ENCODE assay signal across 8 cellular contexts in the genomic region with DNA sequence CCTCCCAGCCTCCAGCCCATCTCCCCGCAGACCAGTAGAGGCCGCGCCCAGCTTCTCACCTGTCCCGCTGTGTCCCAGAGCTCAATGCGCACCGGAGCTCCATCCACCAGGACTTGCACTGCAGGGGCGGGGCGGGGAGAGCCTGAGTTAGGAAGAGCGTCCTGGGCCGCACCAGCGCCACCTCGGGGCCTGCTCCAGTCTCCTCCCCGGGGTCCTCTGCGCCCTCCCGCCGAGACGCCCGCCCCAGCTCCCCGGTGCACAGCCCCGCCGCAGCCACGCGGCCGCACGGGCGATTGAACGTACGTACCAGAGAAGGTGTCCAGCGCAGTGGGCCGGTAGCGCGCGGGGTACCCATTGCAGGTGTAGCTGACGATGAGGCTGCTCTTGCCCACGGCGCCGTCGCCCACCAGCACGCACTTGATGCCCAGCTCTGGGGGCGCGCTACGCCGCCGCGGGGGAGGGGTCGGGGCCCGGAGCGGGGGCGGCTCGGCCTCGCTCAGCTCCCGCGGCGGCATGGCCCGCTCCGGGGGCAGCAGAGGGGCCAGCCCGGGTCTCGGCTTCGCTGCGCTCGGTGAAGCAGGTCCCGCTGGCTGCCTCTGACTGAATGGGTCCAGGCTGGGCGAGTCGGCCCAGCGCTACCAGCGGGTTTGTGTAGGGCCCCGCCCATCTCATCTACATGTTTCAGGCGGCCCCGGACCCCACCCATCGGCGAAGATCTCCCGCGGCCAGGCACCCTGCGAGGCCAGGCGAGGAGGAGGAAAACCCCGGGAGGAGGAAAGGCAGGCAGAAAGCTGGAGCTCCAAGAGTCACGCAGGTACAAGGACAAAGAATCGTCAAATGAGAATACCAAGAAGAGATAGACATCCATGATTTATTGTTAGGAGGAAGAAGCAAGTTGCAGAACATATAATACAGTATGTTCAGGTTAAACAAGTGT. TPM values are rescaled to one million over a fixed set of nuclear protein-coding genes. Genes with fewer than 3 reads are reported as not detected.
DNase-seq lines count a peak whose midpoint lies in the region; ATAC-seq and TF ChIP-seq lines count a peak whose summit lies in the region.

A gene with protein sequence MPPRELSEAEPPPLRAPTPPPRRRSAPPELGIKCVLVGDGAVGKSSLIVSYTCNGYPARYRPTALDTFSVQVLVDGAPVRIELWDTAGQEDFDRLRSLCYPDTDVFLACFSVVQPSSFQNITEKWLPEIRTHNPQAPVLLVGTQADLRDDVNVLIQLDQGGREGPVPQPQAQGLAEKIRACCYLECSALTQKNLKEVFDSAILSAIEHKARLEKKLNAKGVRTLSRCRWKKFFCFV (minus strand): TSS at position 610 of the 937 bp plus-strand sequence. CDS start 95 bp downstream, at position 515.

- H3K27ac Mint-ChIP-seq in activated CD8-positive, alpha-beta memory T cell treated with anti-CD3 and anti-CD28 coated beads, Interleukin-2, amount 10 ng/mL, durations not matched to agents 7 days and 5 days = no peak within 1 kb of the TSS
- H3K27ac Mint-ChIP-seq in nephron progenitor cell = no peak within 1 kb of the TSS

- H3K36me3 ChIP-seq in upper lobe of right lung = no peaks in the 10 kb centered on the region

- ATAC-seq in GM18868 (IDR thresholded peaks at IDR 0.05; ENCODE audit: unreplicated experiment) = peak; percentile 59
- peak; percentile 34 for ATAC-seq in HG03378 (IDR thresholded peaks at IDR 0.05; ENCODE audit: unreplicated experiment)
- ATAC-seq in activated CD8-positive, alpha-beta memory T cell treated with anti-CD3 and anti-CD28 coated beads, Interleukin-2, amount 10 ng/mL, durations not matched to agents 7 days and 5 days = peak; percentile 84
- ATAC-seq in esophagus mucosa = peak; percentile 73
- ATAC-seq in upper lobe of right lung = peak; percentile 85

- peaks cover 10% of the 10 kb centered on the region for H3K4me1 ChIP-seq in upper lobe of right lung

- H3K9me3 ChIP-seq in upper lobe of right lung = no peaks in the 10 kb centered on the region

- H3K4me3 Mint-ChIP-seq in activated CD8-positive, alpha-beta memory T cell treated with anti-CD3 and anti-CD28 coated beads, Interleukin-2, amount 10 ng/mL, durations not matched to agents 7 days and 5 days = peak within 1 kb of the TSS; percentile 57
- peak within 1 kb of the TSS; percentile 80 for H3K4me3 Mint-ChIP-seq in nephron progenitor cell

- H3K27ac ChIP-seq in upper lobe of right lung = no peak within 1 kb of the TSS

- H3K27me3 ChIP-seq in upper lobe of right lung = peaks cover 6% of the 10 kb centered on the region

- CTCF ChIA-PET in activated CD8-positive, alpha-beta memory T cell treated with anti-CD3 and anti-CD28 coated beads, Interleukin-2, amount 10 ng/mL, durations not matched to agents 7 days and 5 days (lab: Charles Lee) = interaction anchor here (1.3 to 12.6 kb wide), 7 partner anchors 8 to 110 kb away, joined by 3 to 180 read pairs (median 10); a partner anchor contains a TSS

- H3K4me3 ChIP-seq in AG09309 (ENCODE audit: control insufficient read depth, low read depth, low read length) (peak within 1 kb of the TSS; percentile 34), upper lobe of right lung (peak within 1 kb of the TSS; percentile 52)

- no peaks in the 10 kb centered on the region for H3K36me3 Mint-ChIP-seq in activated CD8-positive, alpha-beta memory T cell treated with anti-CD3 and anti-CD28 coated beads, Interleukin-2, amount 10 ng/mL, durations not matched to agents 7 days and 5 days
- no peaks in the 10 kb centered on the region for H3K36me3 Mint-ChIP-seq in nephron progenitor cell (ENCODE audit: low read depth)

- intact Hi-C loops in upper lobe of right lung (cut with DNase I) = no loop called here

- TF ChIP-seq CTCF in AG09309 (IDR thresholded peaks at IDR 0.05; ENCODE audit: control insufficient read depth, insufficient read depth, low read depth, low read length, missing control alignments) = peak; percentile 25
- no peak for TF ChIP-seq CTCF in nephron progenitor cell (IDR thresholded peaks at IDR 0.05)
- peak; percentile 35 for TF ChIP-seq CTCF in upper lobe of right lung (IDR thresholded peaks at IDR 0.05)

- H3K27me3 Mint-ChIP-seq in activated CD8-positive, alpha-beta memory T cell treated with anti-CD3 and anti-CD28 coated beads, Interleukin-2, amount 10 ng/mL, durations not matched to agents 7 days and 5 days = peaks cover 18% of the 10 kb centered on the region
- H3K27me3 Mint-ChIP-seq in nephron progenitor cell (ENCODE audit: low read depth, poor library complexity) = peaks cover 24% of the 10 kb centered on the region

- DNase-seq in AG09309 (ENCODE audit: low read depth) (no peak), NCI-H774 (lab: John Stamatoyannopoulos, UW) (peak; percentile 48), nephron progenitor cell (peak; percentile 81), upper lobe of right lung (peak; percentile 83)
- peak; percentile 56 for DNase-seq in activated CD8-positive, alpha-beta memory T cell treated with anti-CD3 and anti-CD28 coated beads, Interleukin-2, amount 10 ng/mL, durations not matched to agents 7 days and 5 days

- no peaks in the 10 kb centered on the region for H3K9me3 Mint-ChIP-seq in activated CD8-positive, alpha-beta memory T cell treated with anti-CD3 and anti-CD28 coated beads, Interleukin-2, amount 10 ng/mL, durations not matched to agents 7 days and 5 days (ENCODE audit: low read depth)
- no peaks in the 10 kb centered on the region for H3K9me3 Mint-ChIP-seq in nephron progenitor cell

- peaks cover 11% of the 10 kb centered on the region for H3K4me1 Mint-ChIP-seq in activated CD8-positive, alpha-beta memory T cell treated with anti-CD3 and anti-CD28 coated beads, Interleukin-2, amount 10 ng/mL, durations not matched to agents 7 days and 5 days
- H3K4me1 Mint-ChIP-seq in nephron progenitor cell = peaks cover 15% of the 10 kb centered on the region

RNA-seq across cellular contexts. Expression of the gene that starts here (rescaled TPM):
- total RNA-seq in activated CD8-positive, alpha-beta memory T cell treated with anti-CD3 and anti-CD28 coated beads, Interleukin-2, amount 10 ng/mL, durations not matched to agents 7 days and 5 days = not detected
- total RNA-seq in esophagus mucosa (118 TPM), upper lobe of right lung (not detected)

Comparison
In these comparisons a context has a peak if more than half of its experiments do, and no peak if none do; other contexts are left out.
1. RNA of the gene that starts here (total RNA-seq): 118 TPM in esophagus mucosa (single experiment); not detected in activated CD8-positive, alpha-beta memory T cell treated with anti-CD3 and anti-CD28 coated beads, Interleukin-2, amount 10 ng/mL, durations not matched to agents 7 days and 5 days and not detected in upper lobe of right lung (single experiment); every median in the first group is over 100 times any median in the second.
2. Peak in DNase-seq and ATAC-seq in activated CD8-positive, alpha-beta memory T cell treated with anti-CD3 and anti-CD28 coated beads, Interleukin-2, amount 10 ng/mL, durations not matched to agents 7 days and 5 days; RNA of the gene not detected or under 1 TPM.
3. Peak in DNase-seq, ATAC-seq and H3K4me3 ChIP-seq in upper lobe of right lung; RNA of the gene not detected or under 1 TPM.
4. ATAC-seq: peak in every context shown above with its lines; median percentile 85 in upper lobe of right lung; 84 in activated CD8-positive, alpha-beta memory T cell treated with anti-CD3 and anti-CD28 coated beads, Interleukin-2, amount 10 ng/mL, durations not matched to agents 7 days and 5 days; 73 in esophagus mucosa; 59 in GM18868; 34 in HG03378.